In genomic region chr16:67198238-67198734, GRCh38 we compare ENCODE assay signal across 9 cellular contexts. TPM values are rescaled to one million over a fixed set of nuclear protein-coding genes. Genes with fewer than 3 reads are reported as not detected.
A peak's percentile ranks its signal among the peaks of the same experiment; 100 is the strongest.
DNase-seq lines count a peak whose midpoint lies in the region; ATAC-seq, FAIRE-seq and TF ChIP-seq lines count a peak whose summit lies in the region.
"Had no signal": no experiment of that assay in that cellular context is flagged by ENCODE, and none has a peak within 500 bp of the region (broad histone marks: within the 10 kb centered on the region; RNA-seq: fewer than 3 reads in every experiment).

No MANE protein-coding gene starts in this region.

- H3K9ac ChIP-seq in kidney (ENCODE audit: low read length in 2 of 2): peak overlapping the region in 1 of 2 donors; percentile 34

- no peaks in the 10 kb centered on the region for H3K9me3 ChIP-seq in kidney (ENCODE audit: control insufficient read depth in 1 of 2, low read length in 2 of 2)
- no peaks in the 10 kb centered on the region for H3K9me3 ChIP-seq in thoracic aorta

- H3K4me1 ChIP-seq in kidney (ENCODE audit: control insufficient read depth in 1 of 2, insufficient read depth in 1 of 2, low read depth in 1 of 2, low read length in 2 of 2) (peaks cover 28 to 34% of the 10 kb centered on the region in 2 donors), thoracic aorta (ENCODE audit: control insufficient read depth in 1 of 2, low read depth in 2 of 2) (peaks cover 6 to 22% of the 10 kb centered on the region in 2 donors)

- H3K36me3 ChIP-seq in brain microvascular endothelial cell (replicated peaks): peaks cover 63% of the 10 kb centered on the region
- H3K36me3 ChIP-seq in kidney (ENCODE audit: control insufficient read depth in 1 of 2, insufficient read depth in 2 of 2, low read length in 2 of 2): peaks cover 30 to 52% of the 10 kb centered on the region in 2 donors
- H3K36me3 ChIP-seq in thoracic aorta: peaks cover 47% of the 10 kb centered on the region

- H3K4me3 ChIP-seq in brain microvascular endothelial cell (ENCODE audit: low read depth, low read length) (no peak overlapping the region), kidney (ENCODE audit: low read length in 2 of 2) (peak overlapping the region in 1 of 2 donors; percentile 61), thoracic aorta (no peak overlapping the region)

- in situ Hi-C loops in brain microvascular endothelial cell (cut with HindIII; ENCODE audit: low pct_ligation_motif_present, low sequenced_read_pairs): no loop called here

- no peaks in the 10 kb centered on the region for H3K27me3 ChIP-seq in brain microvascular endothelial cell (replicated peaks)
- H3K27me3 ChIP-seq in thoracic aorta (replicated peaks; ENCODE audit: insufficient read depth): no peaks in the 10 kb centered on the region

- no peak for FAIRE-seq in kidney (lab: Jason Lieb, UNC)

- intact Hi-C loops in kidney (cut with DNase I) (no loop called here), posterior vena cava (cut with DNase I) (no loop called here)

- TF ChIP-seq CTCF in brain microvascular endothelial cell (IDR thresholded peaks at IDR 0.05; ENCODE audit: low read depth, low read length, missing control alignments) (peak; percentile 88), kidney (IDR thresholded peaks at IDR 0.05; ENCODE audit: borderline replicate concordance, extremely low read depth, insufficient read depth) (peak; percentile 56), thoracic aorta (IDR thresholded peaks at IDR 0.05) (peak; percentile 43)

- no peak for ATAC-seq in thoracic aorta (ENCODE audit: insufficient number of reproducible peaks, low FRiP score, low read depth)

- H3K27ac ChIP-seq in brain microvascular endothelial cell: no peak overlapping the region
- H3K27ac ChIP-seq in kidney (ENCODE audit: low read depth in 2 of 2, low read length in 2 of 2): peak overlapping the region; percentile 50 to 78
- no peak overlapping the region for H3K27ac ChIP-seq in thoracic aorta

- DNase-seq in NCI-H345 (lab: John Stamatoyannopoulos, UW) (peak; percentile 15), NCI-H345 treated with DMSO at 0.1 percent for 48 hours (lab: John Stamatoyannopoulos, UW; ENCODE audit: unreplicated experiment) (no peak), MV-4-11 (lab: John Stamatoyannopoulos, UW) (peak; percentile 40), brain microvascular endothelial cell (no peak), kidney (peak; percentile 84), thoracic aorta (ENCODE audit: low spot score) (no peak), posterior vena cava (ENCODE audit: low spot score) (no peak), cortex of kidney (lab: John Stamatoyannopoulos, UW) (no peak)
- DNase-seq: CD4-positive, CD25-positive, alpha-beta regulatory T cell had no signal

RNA-seq across cellular contexts. Expression of gene ELMO3, which starts 0.6 kb away (rescaled TPM):
- total RNA-seq in kidney: 24.2 TPM
- polyA plus RNA-seq in kidney (ENCODE audit: insufficient read depth, low read depth, low replicate concordance): 33.1 TPM
- 1 to 10 TPM; 1.4 TPM for total RNA-seq in thoracic aorta
- total RNA-seq in posterior vena cava: 1 to 10 TPM in 1 of 2 donors, under 1 TPM in 1; 0.93 to 1.2 TPM

RNA-seq across cellular contexts. Expression of gene E2F4, which starts 6.3 kb away (rescaled TPM):
- total RNA-seq in kidney (54.4 TPM), thoracic aorta (100 to 1,000 TPM in 1 of 2 donors, 10 to 100 TPM in 1; 96.4 to 120 TPM), posterior vena cava (10 to 100 TPM; 42.0 to 43.8 TPM)
- polyA plus RNA-seq in kidney (ENCODE audit: insufficient read depth, low read depth, low replicate concordance): 39.1 TPM

RNA-seq across cellular contexts. Expression of gene EXOC3L1, which starts 8.3 kb away (rescaled TPM):
- 7.2 TPM for total RNA-seq in kidney
- polyA plus RNA-seq in kidney (ENCODE audit: insufficient read depth, low read depth, low replicate concordance): 9.9 TPM
- 1 to 10 TPM in 1 of 2 donors, under 1 TPM in 1; 0.68 to 1.5 TPM for total RNA-seq in thoracic aorta
- 1 to 10 TPM; 1.6 to 3.1 TPM for total RNA-seq in posterior vena cava

RNA-seq across cellular contexts. Expression of gene MATCAP1, which starts 14.5 kb away (rescaled TPM):
- total RNA-seq in kidney (38.8 TPM), thoracic aorta (10 to 100 TPM; 13.7 to 28.4 TPM), posterior vena cava (10 to 100 TPM; 18.3 to 22.1 TPM)
- 15.5 TPM for polyA plus RNA-seq in kidney (ENCODE audit: insufficient read depth, low read depth, low replicate concordance)

RNA-seq across cellular contexts. Expression of gene NOL3, which starts 27.9 kb away (rescaled TPM):
- total RNA-seq in kidney: 36.4 TPM
- polyA plus RNA-seq in kidney (ENCODE audit: insufficient read depth, low read depth, low replicate concordance): 35.3 TPM
- total RNA-seq in thoracic aorta: 10 to 100 TPM; 43.5 to 80.8 TPM
- total RNA-seq in posterior vena cava: 10 to 100 TPM; 18.8 to 31.6 TPM
- polyA plus RNA-seq: CD4-positive, CD25-positive, alpha-beta regulatory T cell had no signal

Comparison
In these comparisons a context has a peak if more than half of its experiments do, and no peak if none do; other contexts are left out.
1. DNase-seq: peak in NCI-H345 (single experiment), MV-4-11 (single experiment) and kidney (single experiment); none in NCI-H345 treated with DMSO at 0.1 percent for 48 hours (single experiment), brain microvascular endothelial cell (single experiment), thoracic aorta (single experiment), posterior vena cava (single experiment) and cortex of kidney (single experiment).
2. H3K27ac ChIP-seq: peak in kidney (2 of 2); none in brain microvascular endothelial cell (single experiment) and thoracic aorta (0 of 2).
3. RNA of gene ELMO3, which starts 0.6 kb away (total RNA-seq): 24.2 TPM in kidney (single experiment); 1.4 TPM in thoracic aorta and 0.93 to 1.2 TPM in posterior vena cava; every median in the first group is over 10 times any median in the second.
4. Peak in every context shown above with its lines, with median percentiles within 50 percentile points of each other: CTCF ChIP-seq.